18 cellular contexts compared by ENCODE assay signal in genomic region chr1:39182804-39183203, GRCh38. TPM values are rescaled to one million over a fixed set of nuclear protein-coding genes. Genes with fewer than 3 reads are reported as not detected.
A peak's percentile ranks its signal among the peaks of the same experiment; 100 is the strongest.
DNase-seq lines count a peak whose midpoint lies in the region; ATAC-seq and TF ChIP-seq lines count a peak whose summit lies in the region.
"Had no signal": no experiment of that assay in that cellular context is flagged by ENCODE, and none has a peak within 500 bp of the region (broad histone marks: within the 10 kb centered on the region; RNA-seq: fewer than 3 reads in every experiment).

No MANE protein-coding gene starts in this region.

- H3K27me3 Mint-ChIP-seq in T-helper 1 cell treated with Interleukin-12 subunit alpha and Interleukin-12 subunit beta and Interleukin-4 antibody, amounts not matched to agents 30 μg/mL and 1 μg/mL, for 36 hours (ENCODE audit: low read depth): no peaks in the 10 kb centered on the region
- no peaks in the 10 kb centered on the region for H3K27me3 Mint-ChIP-seq in activated B cell treated with CpG ODN at 0.5 μM for 24 hours
- no peaks in the 10 kb centered on the region for H3K27me3 Mint-ChIP-seq in stimulated activated memory B cell treated with anti-CD40 and anti-IgM and Interleukin-4, amounts not matched to agents 10 μg/mL and 1 μg/mL and 100 μg/mL, for 72 hours
- H3K27me3 Mint-ChIP-seq: activated naive CD4-positive, alpha-beta T cell treated with anti-CD3 and anti-CD28 coated beads, Interleukin-2, amount 10 ng/mL, durations not matched to agents 7 days and 5 days; IgD-negative memory B cell had no signal

- H3K9me3 Mint-ChIP-seq in T-helper 1 cell treated with Interleukin-12 subunit alpha and Interleukin-12 subunit beta and Interleukin-4 antibody, amounts not matched to agents 30 μg/mL and 1 μg/mL, for 36 hours: no peaks in the 10 kb centered on the region
- no peaks in the 10 kb centered on the region for H3K9me3 Mint-ChIP-seq in activated B cell treated with CpG ODN at 0.5 μM for 24 hours
- no peaks in the 10 kb centered on the region for H3K9me3 Mint-ChIP-seq in stimulated activated memory B cell treated with anti-CD40 and anti-IgM and Interleukin-4, amounts not matched to agents 10 μg/mL and 1 μg/mL and 100 μg/mL, for 72 hours
- H3K9me3 Mint-ChIP-seq: activated naive CD4-positive, alpha-beta T cell treated with anti-CD3 and anti-CD28 coated beads, Interleukin-2, amount 10 ng/mL, durations not matched to agents 7 days and 5 days; endodermal cell; IgD-negative memory B cell had no signal

- H3K4me3 ChIP-seq in right atrium auricular region: no peak overlapping the region
- H3K4me3 ChIP-seq: mucosa of descending colon, prostate gland, SJSA1, tibial nerve had no signal

- peaks cover 43% of the 10 kb centered on the region for H3K4me1 Mint-ChIP-seq in T-helper 1 cell treated with Interleukin-12 subunit alpha and Interleukin-12 subunit beta and Interleukin-4 antibody, amounts not matched to agents 30 μg/mL and 1 μg/mL, for 36 hours (ENCODE audit: low read depth)
- peaks cover 45% of the 10 kb centered on the region for H3K4me1 Mint-ChIP-seq in activated B cell treated with CpG ODN at 0.5 μM for 24 hours
- peaks cover 46% of the 10 kb centered on the region for H3K4me1 Mint-ChIP-seq in stimulated activated memory B cell treated with anti-CD40 and anti-IgM and Interleukin-4, amounts not matched to agents 10 μg/mL and 1 μg/mL and 100 μg/mL, for 72 hours

- H3K27me3 ChIP-seq in right atrium auricular region: no peaks in the 10 kb centered on the region
- H3K27me3 ChIP-seq: SJSA1 had no signal

- no peaks in the 10 kb centered on the region for H3K36me3 ChIP-seq in right atrium auricular region
- H3K36me3 ChIP-seq: prostate gland, SJSA1, tibial nerve had no signal

- H3K4me3 Mint-ChIP-seq in T-helper 1 cell treated with Interleukin-12 subunit alpha and Interleukin-12 subunit beta and Interleukin-4 antibody, amounts not matched to agents 30 μg/mL and 1 μg/mL, for 36 hours: no peak overlapping the region
- H3K4me3 Mint-ChIP-seq in activated B cell treated with CpG ODN at 0.5 μM for 24 hours: no peak overlapping the region
- H3K4me3 Mint-ChIP-seq in stimulated activated memory B cell treated with anti-CD40 and anti-IgM and Interleukin-4, amounts not matched to agents 10 μg/mL and 1 μg/mL and 100 μg/mL, for 72 hours: no peak overlapping the region
- H3K4me3 Mint-ChIP-seq: activated naive CD4-positive, alpha-beta T cell treated with anti-CD3 and anti-CD28 coated beads, Interleukin-2, amount 10 ng/mL, durations not matched to agents 7 days and 5 days; endodermal cell; IgD-negative memory B cell had no signal

- POLR2A ChIA-PET in activated B cell treated with CpG ODN at 0.5 μM for 24 hours (lab: Charles Lee): no interaction called here

- intact Hi-C loops in activated B cell treated with CpG ODN at 0.5 μM for 24 hours (cut with micrococcal nuclease): loop anchor here (2.0 kb wide), 1 partner anchor 76 kb away; no protein-coding TSS in a partner anchor

- DNase-seq in T-helper 1 cell (no peak), activated B cell treated with CpG ODN at 0.5 μM for 24 hours (no peak), islet precursor cell (peak; percentile 0), KG1 (lab: John Stamatoyannopoulos, UW) (no peak), right atrium auricular region (ENCODE audit: low spot score) (no peak)
- DNase-seq: 8988T; activated naive CD4-positive, alpha-beta T cell treated with anti-CD3 and anti-CD28 coated beads, Interleukin-2, amount 10 ng/mL, durations not matched to agents 7 days and 5 days; COR-L47; endodermal cell; mucosa of descending colon; NCI-H1092 had no signal

- no peaks in the 10 kb centered on the region for H3K36me3 Mint-ChIP-seq in T-helper 1 cell treated with Interleukin-12 subunit alpha and Interleukin-12 subunit beta and Interleukin-4 antibody, amounts not matched to agents 30 μg/mL and 1 μg/mL, for 36 hours (ENCODE audit: low read depth)
- no peaks in the 10 kb centered on the region for H3K36me3 Mint-ChIP-seq in activated B cell treated with CpG ODN at 0.5 μM for 24 hours (ENCODE audit: low read depth)
- H3K36me3 Mint-ChIP-seq in stimulated activated memory B cell treated with anti-CD40 and anti-IgM and Interleukin-4, amounts not matched to agents 10 μg/mL and 1 μg/mL and 100 μg/mL, for 72 hours: no peaks in the 10 kb centered on the region
- H3K36me3 Mint-ChIP-seq: activated naive CD4-positive, alpha-beta T cell treated with anti-CD3 and anti-CD28 coated beads, Interleukin-2, amount 10 ng/mL, durations not matched to agents 7 days and 5 days; IgD-negative memory B cell had no signal

- TF ChIP-seq CTCF in activated B cell treated with CpG ODN at 0.5 μM for 24 hours (IDR thresholded peaks at IDR 0.05) (no peak), right atrium auricular region (IDR thresholded peaks at IDR 0.05) (no peak)

- CTCF ChIA-PET in activated B cell treated with CpG ODN at 0.5 μM for 24 hours (lab: Charles Lee): interaction anchor here (1.9 to 3.7 kb wide), 6 partner anchors 9 to 85 kb away, joined by 7 to 25 read pairs (median 9); no protein-coding TSS in a partner anchor

- no peak overlapping the region for H3K27ac ChIP-seq in right atrium auricular region
- H3K27ac ChIP-seq: tibial nerve had no signal

- ATAC-seq in activated B cell treated with CpG ODN at 0.5 μM for 24 hours (ENCODE audit: low read depth): no peak
- ATAC-seq in stimulated activated memory B cell treated with anti-CD40 and anti-IgM and Interleukin-4, amounts not matched to agents 10 μg/mL and 1 μg/mL and 100 μg/mL, for 72 hours: no peak
- no peak for ATAC-seq in HG02610 (IDR thresholded peaks at IDR 0.05; ENCODE audit: unreplicated experiment)

- H3K27ac Mint-ChIP-seq in T-helper 1 cell treated with Interleukin-12 subunit alpha and Interleukin-12 subunit beta and Interleukin-4 antibody, amounts not matched to agents 30 μg/mL and 1 μg/mL, for 36 hours: peak overlapping the region; percentile 49
- peak overlapping the region; percentile 76 for H3K27ac Mint-ChIP-seq in activated B cell treated with CpG ODN at 0.5 μM for 24 hours
- H3K27ac Mint-ChIP-seq in stimulated activated memory B cell treated with anti-CD40 and anti-IgM and Interleukin-4, amounts not matched to agents 10 μg/mL and 1 μg/mL and 100 μg/mL, for 72 hours: peak overlapping the region; percentile 83
- H3K27ac Mint-ChIP-seq: endodermal cell had no signal

- no peaks in the 10 kb centered on the region for H3K9me3 ChIP-seq in right atrium auricular region
- H3K9me3 ChIP-seq: mucosa of descending colon, prostate gland, SJSA1, tibial nerve had no signal

- H3K4me1 ChIP-seq in right atrium auricular region: peaks cover 0 to 32% of the 10 kb centered on the region in 2 donors

RNA-seq across cellular contexts. Expression of gene MACF1, which starts 21.7 kb away (rescaled TPM):
- total RNA-seq in activated B cell treated with CpG ODN at 0.5 μM for 24 hours: 235 and 286 TPM in 2 replicates
- total RNA-seq in right atrium auricular region: 100 to 1,000 TPM; 273 to 278 TPM
